Comparison of ENCODE assay signal across 27 cellular contexts in the genomic region with DNA sequence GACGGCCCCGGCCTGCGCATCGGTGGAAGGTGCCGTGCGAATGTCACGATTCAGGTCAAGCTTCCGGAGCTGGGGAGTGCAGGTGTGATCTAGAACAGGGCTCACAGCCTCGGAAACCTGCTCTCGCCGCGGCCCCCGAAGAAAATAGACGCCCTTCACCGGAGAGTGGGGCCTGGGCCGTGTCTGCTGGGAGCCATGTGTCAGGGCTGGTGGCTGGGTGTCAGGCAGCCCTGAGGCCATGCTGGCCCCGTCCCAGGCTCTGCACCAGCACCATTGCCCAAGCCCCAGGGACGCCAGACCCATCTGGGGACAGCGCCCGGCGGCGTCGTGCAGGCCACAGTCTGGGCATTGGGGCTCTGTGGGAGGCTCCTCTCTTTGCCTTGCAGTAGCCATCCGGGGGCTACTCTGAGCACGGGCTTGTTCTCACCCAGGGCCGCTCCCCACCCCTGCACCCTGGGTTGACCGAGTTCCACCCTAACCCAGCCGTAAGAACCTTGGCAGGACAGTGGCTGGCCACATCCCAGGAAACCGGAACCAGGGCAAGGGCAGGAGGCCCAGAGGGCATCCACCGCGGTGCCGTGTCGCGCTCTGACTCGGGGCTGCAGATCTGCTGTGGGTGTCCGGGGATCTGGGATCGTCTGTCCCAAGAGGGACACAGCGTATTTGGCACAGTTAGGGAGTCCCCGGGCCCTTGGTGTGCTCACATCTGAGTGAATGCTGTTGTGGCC. TPM values are rescaled to one million over a fixed set of nuclear protein-coding genes. Genes with fewer than 3 reads are reported as not detected.
DNase-seq lines count a peak whose midpoint lies in the region; ATAC-seq, FAIRE-seq and TF ChIP-seq lines count a peak whose summit lies in the region.
"Had no signal": no experiment of that assay in that cellular context is flagged by ENCODE, and none has a peak within 500 bp of the region (broad histone marks: within the 10 kb centered on the region; RNA-seq: fewer than 3 reads in every experiment).

No MANE protein-coding gene starts in this region.

- intact Hi-C loops in Right ventricle myocardium superior (cut with DNase I): no loop called here
- intact Hi-C loops in heart left ventricle (cut with DNase I): loop anchor here in 1 of 10 donors (10.0 kb wide), 1 partner anchor 267 kb away; a partner anchor contains a TSS

- H3K27ac ChIP-seq in right atrium auricular region: no peak overlapping the region
- peak overlapping the region in 1 of 12 donors; percentile 2 for H3K27ac ChIP-seq in heart left ventricle
- H3K27ac ChIP-seq in neuronal stem cell (replicated peaks; ENCODE audit: low read length): no peak overlapping the region
- H3K27ac ChIP-seq in small intestine (ENCODE audit: low read depth in 1 of 2, low read length in 1 of 2): no peak overlapping the region
- H3K27ac ChIP-seq: A549, breast epithelium, GM23248, neutrophil, PC-9 had no signal

- H3K79me1 ChIP-seq in neuronal stem cell (ENCODE audit: low read depth, low read length): no peaks in the 10 kb centered on the region

- H3K14ac ChIP-seq in neuronal stem cell (ENCODE audit: low read length): peak overlapping the region; percentile 56

- DNase-seq in Right ventricle myocardium superior (no peak), right atrium auricular region (ENCODE audit: low spot score) (no peak), heart left ventricle (peak in 3 of 5 donors; percentile 18 to 43 (median 26)), neuronal stem cell (ENCODE audit: low spot score) (no peak), small intestine (no peak), D341Med (ENCODE audit: low spot score) (no peak), foreskin fibroblast (no peak), NCI-H2029 treated with DMSO at 0.1 percent for 48 hours (lab: John Stamatoyannopoulos, UW) (no peak)
- DNase-seq: activated CD4-positive, alpha-beta memory T cell treated with anti-CD3 and anti-CD28 coated beads, Interleukin-2, amount 10 ng/mL, durations not matched to agents 7 days and 5 days; activated CD4-positive, CD25-positive, alpha-beta regulatory T cell treated with anti-CD3 and anti-CD28 coated beads, Interleukin-2, amount 50 U/mL, for 72 hours; anterior cingulate cortex; CD4-positive, alpha-beta memory T cell; effector CD4-positive, alpha-beta T cell; GM23248; KBM-7; NCI-H2081; NCI-H2227 treated with DMSO at 0.1 percent for 48 hours; NCI-H526 treated with DMSO at 0.1 percent for 48 hours; NK-92 treated with Interleukin-12 subunit alpha and Interleukin-12 subunit beta, amount 100 ng/mL, for 24 hours; PC-9; SHP77 treated with DMSO at 0.1 percent for 48 hours; stimulated activated naive CD4-positive, alpha-beta T cell treated with Interleukin-2 at 50 U/mL for 16 hours had no signal

- no peak for TF ChIP-seq POLR2A in heart left ventricle (IDR thresholded peaks at IDR 0.05)

- H3K23ac ChIP-seq in neuronal stem cell (ENCODE audit: low read depth, low read length, poor library complexity): peak overlapping the region; percentile 85

- no peak overlapping the region for H4K8ac ChIP-seq in neuronal stem cell (ENCODE audit: low read depth, low read length)

- H2BK12ac ChIP-seq in neuronal stem cell (ENCODE audit: low read length): no peak overlapping the region

- H4K91ac ChIP-seq in neuronal stem cell (ENCODE audit: low read depth, low read length, poor library complexity): no peak overlapping the region

- peak; percentile 34 for ATAC-seq in Right ventricle myocardium superior (ENCODE audit: poor library complexity)
- ATAC-seq in heart left ventricle: no peak
- ATAC-seq: A549 had no signal

- H2BK5ac ChIP-seq in neuronal stem cell (ENCODE audit: low read length): no peak overlapping the region

- WGBS in heart left ventricle, 4 donors: 67 to 88% (median 87%) methylated on average over 25 to 39 of the region's 39 CpGs
- no CpG with 5 or more reads among the region's 39 CpGs for WGBS in neuronal stem cell (ENCODE audit: extremely low coverage in 2 of 2, insufficient read length in 2 of 2, insufficient replicate concordance in 1 of 2), 2 donors
- WGBS in small intestine, 3 donors: 94 to 96% (median 95%) methylated on average over 39 of the region's 39 CpGs

- H3K27me3 ChIP-seq in right atrium auricular region (no peaks in the 10 kb centered on the region), heart left ventricle (no peaks in the 10 kb centered on the region), neuronal stem cell (ENCODE audit: control insufficient read depth in 3 of 3, insufficient read depth in 3 of 3, low read depth in 1 of 3, low read length in 3 of 3) (no peaks in the 10 kb centered on the region), small intestine (ENCODE audit: control insufficient read depth in 2 of 2, insufficient read depth in 2 of 2, low read length in 2 of 2) (no peaks in the 10 kb centered on the region)
- H3K27me3 ChIP-seq: breast epithelium, neutrophil had no signal

- no peak overlapping the region for H3K18ac ChIP-seq in neuronal stem cell (ENCODE audit: low read length)

- H3K4me1 ChIP-seq in right atrium auricular region (peaks cover 0 to 12% of the 10 kb centered on the region in 2 donors), heart left ventricle (peaks cover 0 to 29% (median 7%) of the 10 kb centered on the region in 12 donors), neuronal stem cell (ENCODE audit: control insufficient read depth in 2 of 2, insufficient read depth in 1 of 2, low read depth in 1 of 2, low read length in 2 of 2) (peaks cover 0 to 6% of the 10 kb centered on the region in 2 donors), small intestine (ENCODE audit: control insufficient read depth in 2 of 2, insufficient read depth in 1 of 2, low read depth in 1 of 2, low read length in 1 of 2) (no peaks in the 10 kb centered on the region)
- H3K4me1 ChIP-seq: breast epithelium had no signal

- H3K4me3 ChIP-seq in right atrium auricular region (no peak overlapping the region), heart left ventricle (no peak overlapping the region), neuronal stem cell (ENCODE audit: low read length in 2 of 2) (no peak overlapping the region), small intestine (ENCODE audit: low read depth in 1 of 2, low read length in 2 of 2) (no peak overlapping the region), foreskin fibroblast (ENCODE audit: low read depth in 1 of 2, low read length in 2 of 2) (no peak overlapping the region)
- H3K4me3 ChIP-seq: A549, breast epithelium, GM23248, PC-9 had no signal

- no peak overlapping the region for H3K4me2 ChIP-seq in neuronal stem cell (ENCODE audit: insufficient read depth, low read length, poor library complexity, severe bottlenecking)
- H3K4me2 ChIP-seq: A549, PC-9 had no signal

- H3K9me3 ChIP-seq in right atrium auricular region: no peaks in the 10 kb centered on the region
- H3K9me3 ChIP-seq in heart left ventricle: no peaks in the 10 kb centered on the region
- H3K9me3 ChIP-seq in neuronal stem cell (replicated peaks in 1 of 2; ENCODE audit: control insufficient read depth in 2 of 2, insufficient read depth in 1 of 2, low read depth in 1 of 2, low read length in 2 of 2): peaks cover 0 to 2% of the 10 kb centered on the region in 2 donors
- no peaks in the 10 kb centered on the region for H3K9me3 ChIP-seq in small intestine (ENCODE audit: control insufficient read depth, low read depth)
- H3K9me3 ChIP-seq: A549, breast epithelium, neutrophil had no signal

- H2BK15ac ChIP-seq in neuronal stem cell (ENCODE audit: low read length): no peak overlapping the region

- H3K36me3 ChIP-seq in right atrium auricular region: peaks cover 53% of the 10 kb centered on the region
- peaks cover 2 to 68% (median 39%) of the 10 kb centered on the region in 9 donors for H3K36me3 ChIP-seq in heart left ventricle
- peaks cover 12 to 65% of the 10 kb centered on the region in 2 donors for H3K36me3 ChIP-seq in neuronal stem cell (replicated peaks in 1 of 2; ENCODE audit: control insufficient read depth in 2 of 2, insufficient read depth in 2 of 2, low read length in 2 of 2)
- H3K36me3 ChIP-seq in small intestine (ENCODE audit: control insufficient read depth in 2 of 2, insufficient read depth in 2 of 2, low read length in 2 of 2): peaks cover 16 to 25% of the 10 kb centered on the region in 2 donors
- H3K36me3 ChIP-seq: breast epithelium had no signal

- H3K4ac ChIP-seq in neuronal stem cell (ENCODE audit: low read length): no peak overlapping the region

- no peak overlapping the region for H2AK5ac ChIP-seq in neuronal stem cell (ENCODE audit: low read depth, low read length)

- no peak overlapping the region for H2AFZ ChIP-seq in neuronal stem cell (ENCODE audit: low read length)
- H2AFZ ChIP-seq: GM23248, PC-9 had no signal

- TF ChIP-seq CTCF in right atrium auricular region (IDR thresholded peaks at IDR 0.05) (no peak), heart left ventricle (IDR thresholded peaks at IDR 0.05) (no peak), foreskin fibroblast (IDR thresholded peaks at IDR 0.05; ENCODE audit: low read depth, low read length) (no peak)

- no peak for FAIRE-seq in small intestine (lab: Jason Lieb, UNC)
- FAIRE-seq: A549, colon had no signal

- no peak overlapping the region for H2BK120ac ChIP-seq in neuronal stem cell (ENCODE audit: low read depth, low read length)

- H3K9ac ChIP-seq in neuronal stem cell (ENCODE audit: low read depth, low read length, poor library complexity): peak overlapping the region; percentile 72
- H3K9ac ChIP-seq: GM23248 had no signal

RNA-seq across cellular contexts. Expression of a gene that starts 5.3 kb away (rescaled TPM):
- total RNA-seq in Right ventricle myocardium superior: 52.8 TPM
- total RNA-seq in right atrium auricular region: 10 to 100 TPM; 25.5 to 61.5 TPM
- 10 to 100 TPM; 33.1 to 65.2 (median 46.4) TPM for total RNA-seq in heart left ventricle
- polyA plus RNA-seq in heart left ventricle: 10 to 100 TPM; 47.5 to 51.0 TPM
- polyA plus RNA-seq in neuronal stem cell (2013, experiment 1 of 2): 24.6 TPM
- 25.4 TPM for polyA plus RNA-seq in neuronal stem cell (2013, experiment 2 of 2)
- polyA plus RNA-seq in small intestine: 10 to 100 TPM; 44.5 to 73.1 (median 61.6) TPM

RNA-seq across cellular contexts. Expression of a gene that starts 46.0 kb away (rescaled TPM):
- total RNA-seq in Right ventricle myocardium superior: 9.1 TPM
- 10 to 100 TPM in 1 of 2 donors, 1 to 10 TPM in 1; 6.7 to 13.5 TPM for total RNA-seq in right atrium auricular region
- total RNA-seq in heart left ventricle: 10 to 100 TPM in 2 of 9 donors, 1 to 10 TPM in 7; 5.1 to 12.5 (median 8.6) TPM
- polyA plus RNA-seq in heart left ventricle: 10 to 100 TPM in 1 of 2 donors, 1 to 10 TPM in 1; 9.8 to 12.7 TPM
- 10.9 TPM for polyA plus RNA-seq in neuronal stem cell (2013, experiment 1 of 2)
- polyA plus RNA-seq in neuronal stem cell (2013, experiment 2 of 2): 11.0 TPM
- polyA plus RNA-seq in small intestine: 10 to 100 TPM; 11.6 to 15.2 (median 12.4) TPM

RNA-seq across cellular contexts. Expression of a gene that starts 46.2 kb away (rescaled TPM):
- total RNA-seq in Right ventricle myocardium superior (1.2 TPM), right atrium auricular region (under 1 TPM; 0.39 to 0.44 TPM), heart left ventricle (1 to 10 TPM in 3 of 9 donors, under 1 TPM in 6; 0.34 to 3.4 (median 0.70) TPM)
- polyA plus RNA-seq in heart left ventricle (1 to 10 TPM; 1.7 TPM), small intestine (under 1 TPM in 1 of 3 donors, not detected in 2; 0.67 TPM)
- 0.29 TPM for polyA plus RNA-seq in neuronal stem cell (2013, experiment 1 of 2)
- polyA plus RNA-seq in neuronal stem cell (2013, experiment 2 of 2): 0.17 TPM
- total RNA-seq: activated CD4-positive, alpha-beta memory T cell treated with anti-CD3 and anti-CD28 coated beads, Interleukin-2, amount 10 ng/mL, durations not matched to agents 7 days and 5 days; HT1080 had no signal

Comparison
In these comparisons a context has a peak if more than half of its experiments do, and no peak if none do; other contexts are left out.
1. DNase-seq: peak in heart left ventricle (3 of 5); none in Right ventricle myocardium superior (single experiment), right atrium auricular region (single experiment), neuronal stem cell (single experiment), small intestine (single experiment), D341Med (single experiment), foreskin fibroblast (0 of 2) and NCI-H2029 treated with DMSO at 0.1 percent for 48 hours (single experiment).